28 cellular contexts compared by ENCODE assay signal in genomic region chr4:36638273-36638811, GRCh38.
"Had no signal": no experiment of that assay in that cellular context is flagged by ENCODE, and none has a peak within 500 bp of the region (broad histone marks: within the 10 kb centered on the region; RNA-seq: fewer than 3 reads in every experiment).

No MANE protein-coding gene starts in this region.

- H3K36me3 ChIP-seq: esophagus muscularis mucosa, gastroesophageal sphincter, left ventricle myocardium inferior, lower lobe of right lung, prostate gland, right lobe of liver, spleen, tibial nerve, upper lobe of right lung, vagina had no signal

- H3K4me3 ChIP-seq: dorsolateral prefrontal cortex, esophagus muscularis mucosa, gastroesophageal sphincter, left ventricle myocardium inferior, lower lobe of right lung, prostate gland, right lobe of liver, spleen, testis, tibial nerve, upper lobe of right lung, vagina had no signal

- H3K27ac Mint-ChIP-seq: memory B cell; nephron; stimulated activated naive B cell treated with anti-CD40 and anti-IgM and Interleukin-4, amounts not matched to agents 10 μg/mL and 1 μg/mL and 100 μg/mL, for 72 hours; stimulated activated naive CD8-positive, alpha-beta T cell treated with anti-CD3 and anti-CD28 coated beads, Interleukin-15, amount 100 ng/mL, for 72 hours had no signal

- H3K9me3 ChIP-seq: esophagus muscularis mucosa, gastroesophageal sphincter, left ventricle myocardium inferior, lower lobe of right lung, prostate gland, right lobe of liver, spleen, testis, tibial nerve, upper lobe of right lung, vagina had no signal

- H3K4me1 Mint-ChIP-seq: memory B cell; nephron; stimulated activated naive B cell treated with anti-CD40 and anti-IgM and Interleukin-4, amounts not matched to agents 10 μg/mL and 1 μg/mL and 100 μg/mL, for 72 hours; stimulated activated naive CD8-positive, alpha-beta T cell treated with anti-CD3 and anti-CD28 coated beads, Interleukin-15, amount 100 ng/mL, for 72 hours had no signal

- H3K9me3 Mint-ChIP-seq: memory B cell; nephron; stimulated activated naive CD8-positive, alpha-beta T cell treated with anti-CD3 and anti-CD28 coated beads, Interleukin-15, amount 100 ng/mL, for 72 hours had no signal

- H3K27ac ChIP-seq: dorsolateral prefrontal cortex, esophagus muscularis mucosa, gastroesophageal sphincter, left ventricle myocardium inferior, lower lobe of right lung, parathyroid adenoma, prostate gland, right lobe of liver, spleen, testis, tibial nerve, upper lobe of right lung, vagina had no signal

- DNase-seq: cortex of kidney; dorsolateral prefrontal cortex; effector CD8-positive, alpha-beta T cell; head of caudate nucleus; hippocampal formation; left ventricle myocardium inferior; lower lobe of right lung; midbrain; retina; right lobe of liver; spleen; stimulated activated CD4-positive, alpha-beta T cell treated with anti-CD3 and anti-CD28 coated beads, Interleukin-15, amount 100 ng/mL, for 24 hours; stimulated activated CD4-positive, alpha-beta T cell treated with anti-CD3 and anti-CD28 coated beads, Interleukin-1b, Interleukin-23, amount 100 ng/mL, for 48 hours; stimulated activated CD4-positive, alpha-beta T cell treated with anti-CD3 and anti-CD28 coated beads, Interleukin-4, amount 100 ng/mL, for 24 hours; stimulated activated naive B cell treated with anti-CD40 and anti-IgM and Interleukin-4, amounts not matched to agents 10 μg/mL and 1 μg/mL and 100 μg/mL, for 72 hours; stimulated activated naive CD8-positive, alpha-beta T cell treated with anti-CD3 and anti-CD28 coated beads, Interleukin-15, amount 100 ng/mL, for 72 hours; testis; upper lobe of right lung had no signal

- H3K27me3 ChIP-seq: dorsolateral prefrontal cortex, esophagus muscularis mucosa, gastroesophageal sphincter, right lobe of liver, spleen, testis, tibial nerve, upper lobe of right lung, vagina had no signal

- H3K36me3 Mint-ChIP-seq: memory B cell; stimulated activated naive B cell treated with anti-CD40 and anti-IgM and Interleukin-4, amounts not matched to agents 10 μg/mL and 1 μg/mL and 100 μg/mL, for 72 hours had no signal

- H3K27me3 Mint-ChIP-seq: memory B cell; stimulated activated naive B cell treated with anti-CD40 and anti-IgM and Interleukin-4, amounts not matched to agents 10 μg/mL and 1 μg/mL and 100 μg/mL, for 72 hours; stimulated activated naive CD8-positive, alpha-beta T cell treated with anti-CD3 and anti-CD28 coated beads, Interleukin-15, amount 100 ng/mL, for 72 hours had no signal

- H3K79me2 ChIP-seq: parathyroid adenoma had no signal

- ATAC-seq: gastroesophageal sphincter; lower lobe of right lung; right lobe of liver; stimulated activated naive B cell treated with anti-CD40 and anti-IgM and Interleukin-4, amounts not matched to agents 10 μg/mL and 1 μg/mL and 100 μg/mL, for 72 hours; stimulated activated naive CD8-positive, alpha-beta T cell treated with anti-CD3 and anti-CD28 coated beads, Interleukin-15, amount 100 ng/mL, for 72 hours; upper lobe of right lung had no signal

- FAIRE-seq: endometrium, islet of Langerhans had no signal

- H3K4me3 Mint-ChIP-seq: memory B cell; nephron; stimulated activated naive B cell treated with anti-CD40 and anti-IgM and Interleukin-4, amounts not matched to agents 10 μg/mL and 1 μg/mL and 100 μg/mL, for 72 hours; stimulated activated naive CD8-positive, alpha-beta T cell treated with anti-CD3 and anti-CD28 coated beads, Interleukin-15, amount 100 ng/mL, for 72 hours had no signal

- H3K4me1 ChIP-seq: esophagus muscularis mucosa, gastroesophageal sphincter, left ventricle myocardium inferior, lower lobe of right lung, parathyroid adenoma, prostate gland, right lobe of liver, spleen, testis, tibial nerve, upper lobe of right lung, vagina had no signal

- H3K9ac ChIP-seq: parathyroid adenoma had no signal

- H2AFZ ChIP-seq: parathyroid adenoma had no signal
